ENCODE assay signal across 23 cellular contexts in genomic region chr4:163164110-163164509, GRCh38. TPM values are rescaled to one million over a fixed set of nuclear protein-coding genes. Genes with fewer than 3 reads are reported as not detected.
A peak's percentile ranks its signal among the peaks of the same experiment; 100 is the strongest.
DNase-seq lines count a peak whose midpoint lies in the region; ATAC-seq, FAIRE-seq and TF ChIP-seq lines count a peak whose summit lies in the region.
"Had no signal": no experiment of that assay in that cellular context is flagged by ENCODE, and none has a peak within 500 bp of the region (broad histone marks: within the 10 kb centered on the region; RNA-seq: fewer than 3 reads in every experiment).

No MANE protein-coding gene starts in this region.

- intact Hi-C loops in Calu3 (cut with micrococcal nuclease; ENCODE audit: unreplicated experiment), result loop anchor here (5.0 to 10.0 kb wide), 3 partner anchors 168 to 381 kb away; partner anchors contain the start of gene NPY1R

- H3K27ac ChIP-seq in HUES6 (ENCODE audit: low read depth, low read length), result no peak overlapping the region
- H3K27ac ChIP-seq in astrocyte (ENCODE audit: low read depth, low read length), result no peak overlapping the region
- H3K27ac ChIP-seq in caudate nucleus (ENCODE audit: low read depth, low read length), result no peak overlapping the region
- H3K27ac ChIP-seq: colonic mucosa, epithelial cell of prostate, lower lobe of right lung, VCaP had no signal

- H3K27me3 Mint-ChIP-seq in Calu3 (ENCODE audit: unreplicated experiment) (no peaks in the 10 kb centered on the region), astrocyte (ENCODE audit: low read depth, unreplicated experiment) (no peaks in the 10 kb centered on the region), nephron (ENCODE audit: low read depth) (no peaks in the 10 kb centered on the region)
- H3K27me3 Mint-ChIP-seq: progenitor cell of endocrine pancreas; stimulated activated memory B cell treated with anti-CD40 and anti-IgM and Interleukin-4, amounts not matched to agents 10 μg/mL and 1 μg/mL and 100 μg/mL, for 72 hours; type B pancreatic cell had no signal

- no peak overlapping the region for H3K27ac Mint-ChIP-seq in Calu3 (ENCODE audit: unreplicated experiment)
- no peak overlapping the region for H3K27ac Mint-ChIP-seq in astrocyte (ENCODE audit: unreplicated experiment)
- no peak overlapping the region for H3K27ac Mint-ChIP-seq in nephron
- H3K27ac Mint-ChIP-seq: progenitor cell of endocrine pancreas; T-helper 1 cell treated with Interleukin-12 subunit alpha and Interleukin-12 subunit beta and Interleukin-4 antibody, amounts not matched to agents 30 μg/mL and 1 μg/mL, for 36 hours had no signal

- peaks cover 31% of the 10 kb centered on the region for H3K36me3 Mint-ChIP-seq in Calu3 (ENCODE audit: insufficient read depth, unreplicated experiment)
- H3K36me3 Mint-ChIP-seq in astrocyte (ENCODE audit: low read depth, unreplicated experiment), result no peaks in the 10 kb centered on the region
- peaks cover 11% of the 10 kb centered on the region for H3K36me3 Mint-ChIP-seq in nephron (ENCODE audit: low read depth)

- peaks cover 9% of the 10 kb centered on the region for H3K4me1 ChIP-seq in HUES6 (ENCODE audit: control insufficient read depth, insufficient read depth, low read length)
- peaks cover 31% of the 10 kb centered on the region for H3K4me1 ChIP-seq in astrocyte (ENCODE audit: insufficient read depth, low read length)
- H3K4me1 ChIP-seq: colonic mucosa had no signal

- peaks cover 67% of the 10 kb centered on the region for H3K79me2 ChIP-seq in astrocyte (ENCODE audit: insufficient read depth, low read length)

- ATAC-seq in HG03196 (IDR thresholded peaks at IDR 0.05; ENCODE audit: unreplicated experiment) (no peak), GM18520 (IDR thresholded peaks at IDR 0.05; ENCODE audit: unreplicated experiment) (no peak)
- ATAC-seq: lower lobe of right lung; stimulated activated memory B cell treated with anti-CD40 and anti-IgM and Interleukin-4, amounts not matched to agents 10 μg/mL and 1 μg/mL and 100 μg/mL, for 72 hours had no signal

- CTCF ChIA-PET in Calu3 (lab: Charles Lee), result no interaction called here

- peak overlapping the region; percentile 8 for H3K4me2 ChIP-seq in astrocyte (ENCODE audit: low read length)

- H4K20me1 ChIP-seq in astrocyte (ENCODE audit: insufficient read depth, low read length), result no peaks in the 10 kb centered on the region

- no peak overlapping the region for H3K9ac ChIP-seq in HUES6 (ENCODE audit: low read length)
- no peak overlapping the region for H3K9ac ChIP-seq in astrocyte (ENCODE audit: low read length)

- no peak for FAIRE-seq in astrocyte (lab: Jason Lieb, UNC)

- H3K4me3 Mint-ChIP-seq in Calu3 (ENCODE audit: low read depth, unreplicated experiment) (peak overlapping the region; percentile 85), astrocyte (ENCODE audit: unreplicated experiment) (no peak overlapping the region), nephron (peak overlapping the region; percentile 42 to 54 (median 45))

- DNase-seq in Calu3 (no peak), astrocyte (ENCODE audit: low read depth) (no peak), DMS53 treated with DMSO at 0.1 percent for 48 hours (lab: John Stamatoyannopoulos, UW; ENCODE audit: unreplicated experiment) (no peak), caudate nucleus (lab: John Stamatoyannopoulos, UW) (no peak)
- DNase-seq: activated CD8-positive, alpha-beta memory T cell treated with anti-CD3 and anti-CD28 coated beads for 24 hours; activated effector memory CD4-positive, alpha-beta T cell treated with Interleukin-2 at 50 U/mL for 16 hours; anterior cingulate cortex; colonic mucosa; immature natural killer cell; lower lobe of right lung; NCI-H1694; NCI-H226; stimulated activated CD4-positive, alpha-beta T cell treated with anti-CD3 and anti-CD28 coated beads, Interleukin-12 subunit alpha, Interleukin-12 subunit beta, amount 100 ng/mL, for 4 hours had no signal

- no peaks in the 10 kb centered on the region for H3K27me3 ChIP-seq in HUES6 (ENCODE audit: control insufficient read depth, insufficient read depth, low read length)
- H3K27me3 ChIP-seq in astrocyte (ENCODE audit: insufficient read depth, low read length), result no peaks in the 10 kb centered on the region
- H3K27me3 ChIP-seq: colonic mucosa had no signal

- TF ChIP-seq CTCF in Calu3 (IDR thresholded peaks at IDR 0.05; ENCODE audit: unreplicated experiment), result no peak
- no peak for TF ChIP-seq CTCF in astrocyte (IDR thresholded peaks at IDR 0.05; ENCODE audit: insufficient read depth, low read depth, low read length)
- no peak for TF ChIP-seq CTCF in nephron (IDR thresholded peaks at IDR 0.05; ENCODE audit: unreplicated experiment in 3 of 3)

- H3K36me3 ChIP-seq in HUES6 (ENCODE audit: control insufficient read depth, insufficient read depth, low read length), result peaks cover 41% of the 10 kb centered on the region
- H3K36me3 ChIP-seq in astrocyte (ENCODE audit: insufficient read depth, low read length), result peaks cover 8% of the 10 kb centered on the region
- H3K36me3 ChIP-seq: colonic mucosa had no signal

- H3K4me1 Mint-ChIP-seq in Calu3 (ENCODE audit: low read depth, unreplicated experiment) (peaks cover 25% of the 10 kb centered on the region), astrocyte (ENCODE audit: low read depth, unreplicated experiment) (peaks cover 28% of the 10 kb centered on the region), nephron (peaks cover 34% of the 10 kb centered on the region)

- H3K9me3 Mint-ChIP-seq in Calu3 (ENCODE audit: low read depth, unreplicated experiment), result no peaks in the 10 kb centered on the region
- no peaks in the 10 kb centered on the region for H3K9me3 Mint-ChIP-seq in astrocyte (ENCODE audit: unreplicated experiment)
- H3K9me3 Mint-ChIP-seq in nephron, result no peaks in the 10 kb centered on the region
- H3K9me3 Mint-ChIP-seq: immature natural killer cell; stimulated activated memory B cell treated with anti-CD40 and anti-IgM and Interleukin-4, amounts not matched to agents 10 μg/mL and 1 μg/mL and 100 μg/mL, for 72 hours; T-helper 1 cell treated with Interleukin-12 subunit alpha and Interleukin-12 subunit beta and Interleukin-4 antibody, amounts not matched to agents 30 μg/mL and 1 μg/mL, for 36 hours; type B pancreatic cell had no signal

- H2AFZ ChIP-seq in astrocyte (ENCODE audit: low read depth, low read length), result no peak overlapping the region

- no TSS peak for BruUV-seq in Calu3 (replicated peaks; lab: Mats Ljungman, UMichigan)

- H3K9me3 ChIP-seq in HUES6 (ENCODE audit: control insufficient read depth, insufficient read depth, low read depth, low read length), result no peaks in the 10 kb centered on the region
- H3K9me3 ChIP-seq in astrocyte (ENCODE audit: insufficient read depth, low read depth, low read length), result no peaks in the 10 kb centered on the region
- H3K9me3 ChIP-seq: colonic mucosa, lower lobe of right lung had no signal

- H3K4me3 ChIP-seq in HUES6 (ENCODE audit: low read depth, low read length) (peak overlapping the region; percentile 97; the same call in 1 of the 2 replicates), astrocyte (ENCODE audit: insufficient read depth, low read depth, low read length) (no peak overlapping the region)
- H3K4me3 ChIP-seq: colonic mucosa had no signal

RNA-seq across cellular contexts. Expression of gene NAF1, which starts 2.6 kb away (rescaled TPM):
- 24.1 and 25.6 TPM in 2 replicates for total RNA-seq in Calu3 (2022)
- 15.4 and 16.3 TPM in 2 replicates for total RNA-seq in astrocyte
